ENCODE assay signal across 11 cellular contexts in the genomic region with DNA sequence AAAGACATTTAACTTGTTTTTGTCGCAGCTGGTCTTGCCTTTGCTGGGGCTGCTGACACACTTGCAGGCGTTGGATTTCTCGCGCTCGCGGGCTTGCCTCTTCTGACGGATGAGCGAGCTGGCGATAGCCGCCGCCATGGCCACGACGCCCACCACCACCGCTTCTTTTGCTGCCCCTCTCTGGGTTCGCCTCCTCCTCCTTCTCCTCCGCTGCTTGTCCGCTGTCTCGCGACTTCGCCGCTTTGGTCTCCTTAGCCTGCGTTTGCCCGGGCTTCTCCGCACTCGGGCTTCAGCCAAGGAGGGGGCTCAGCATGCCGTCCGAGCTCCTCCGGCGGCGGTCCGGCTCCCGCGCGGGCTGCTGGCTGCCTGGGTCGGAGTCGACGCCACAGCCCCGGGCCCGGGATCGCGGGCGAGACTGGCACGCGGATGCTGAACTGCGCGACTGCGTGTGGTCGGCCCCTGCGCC. TPM values are rescaled to one million over a fixed set of nuclear protein-coding genes. Genes with fewer than 3 reads are reported as not detected.
DNase-seq lines count a peak whose midpoint lies in the region; TF ChIP-seq lines count a peak whose summit lies in the region.
"Had no signal": no experiment of that assay in that cellular context is flagged by ENCODE, and none has a peak within 500 bp of the region (broad histone marks: within the 10 kb centered on the region; RNA-seq: fewer than 3 reads in every experiment).

No MANE protein-coding gene starts in this region.

- H3K4me1 Mint-ChIP-seq in chondrocyte (ENCODE audit: low read depth): peaks cover 6% of the 10 kb centered on the region

- no peak overlapping the region for H4K91ac ChIP-seq in mesenchymal stem cell (ENCODE audit: low read length)

- H3K23ac ChIP-seq in mesenchymal stem cell (ENCODE audit: low read length in 2 of 2): no peak overlapping the region

- H3K36me3 ChIP-seq in mesenchymal stem cell (ENCODE audit: control insufficient read depth in 1 of 2, insufficient read depth in 2 of 2, low read depth in 1 of 2, low read length in 2 of 2) (no peaks in the 10 kb centered on the region), testis (ENCODE audit: low read depth, missing control alignments) (no peaks in the 10 kb centered on the region)

- H2AK5ac ChIP-seq in mesenchymal stem cell (ENCODE audit: low read length, severe bottlenecking): no peak overlapping the region

- intact Hi-C loops in testis (cut with DNase I; ENCODE audit: low total_unique reads): no loop called here

- no peaks in the 10 kb centered on the region for H3K79me1 ChIP-seq in mesenchymal stem cell (replicated peaks; ENCODE audit: low read length, poor library complexity, severe bottlenecking)

- DNase-seq in DMS 273 (lab: John Stamatoyannopoulos, UW; ENCODE audit: unreplicated experiment): peak; percentile 15
- no peak for DNase-seq in DMS 273 treated with DMSO at 0.1 percent for 48 hours (lab: John Stamatoyannopoulos, UW)
- DNase-seq in chondrocyte (ENCODE audit: low spot score): peak; percentile 88
- no peak for DNase-seq in mesenchymal stem cell
- DNase-seq in testis: peak; percentile 17
- no peak for DNase-seq in COLO668 (lab: John Stamatoyannopoulos, UW; ENCODE audit: unreplicated experiment)
- no peak for DNase-seq in amniotic stem cell (lab: John Stamatoyannopoulos, UW)
- DNase-seq in NK-92 treated with Interleukin-12 subunit alpha and Interleukin-12 subunit beta, amount 100 ng/mL, for 24 hours (lab: John Stamatoyannopoulos, UW): no peak
- DNase-seq: stimulated activated naive CD8-positive, alpha-beta T cell treated with anti-CD3 and anti-CD28 coated beads, Interleukin-15, Interleukin-2, amounts not matched to agents 100 U/mL and 50 U/mL, for 24 hours had no signal

- H3K4me1 ChIP-seq in mesenchymal stem cell (ENCODE audit: control insufficient read depth, insufficient read depth, low read depth, low read length): peaks cover 9% of the 10 kb centered on the region
- H3K4me1 ChIP-seq in testis: no peaks in the 10 kb centered on the region

- peak overlapping the region; percentile 59 for H3K4me3 Mint-ChIP-seq in chondrocyte (ENCODE audit: unreplicated experiment)
- H3K4me3 Mint-ChIP-seq: activated T-helper 1 cell treated with anti-CD3 and anti-CD28 coated beads, Interleukin-12 subunit alpha, Interleukin-12 subunit beta, Interleukin-2, Interleukin-4 antibody, amounts not matched to agents 30 ng/mL and 10 ng/mL and 1 ng/mL, durations not matched to agents 14 hours and 24 hours and 36 hours had no signal

- peaks cover 28 to 59% of the 10 kb centered on the region in 2 experiments for H3K27me3 ChIP-seq in mesenchymal stem cell (ENCODE audit: control insufficient read depth in 1 of 2, insufficient read depth in 1 of 2, low read length in 2 of 2)
- no peaks in the 10 kb centered on the region for H3K27me3 ChIP-seq in testis

- H3K9me3 Mint-ChIP-seq in chondrocyte (ENCODE audit: low read depth): peaks cover 4% of the 10 kb centered on the region
- H3K9me3 Mint-ChIP-seq: activated T-helper 1 cell treated with anti-CD3 and anti-CD28 coated beads, Interleukin-12 subunit alpha, Interleukin-12 subunit beta, Interleukin-2, Interleukin-4 antibody, amounts not matched to agents 30 ng/mL and 10 ng/mL and 1 ng/mL, durations not matched to agents 14 hours and 24 hours and 36 hours had no signal

- H3K9me3 ChIP-seq in mesenchymal stem cell (ENCODE audit: control insufficient read depth, low read length): no peaks in the 10 kb centered on the region
- H3K9me3 ChIP-seq in testis: no peaks in the 10 kb centered on the region

- H3K27me3 Mint-ChIP-seq in chondrocyte (ENCODE audit: low read depth): peaks cover 42% of the 10 kb centered on the region

- no peak overlapping the region for H2BK12ac ChIP-seq in mesenchymal stem cell (ENCODE audit: low read length in 2 of 2)

- no peak for TF ChIP-seq CTCF in chondrocyte (IDR thresholded peaks at IDR 0.05)
- TF ChIP-seq CTCF in testis (IDR thresholded peaks at IDR 0.05): no peak

- H2BK5ac ChIP-seq in mesenchymal stem cell (ENCODE audit: low read depth, low read length, poor library complexity, severe bottlenecking): no peak overlapping the region

- H2BK15ac ChIP-seq in mesenchymal stem cell (ENCODE audit: low read depth, poor library complexity, severe bottlenecking): no peak overlapping the region

- no peak for TF ChIP-seq POLR2A in testis (IDR thresholded peaks at IDR 0.05)

- peak overlapping the region; percentile 87 for H3K4me2 ChIP-seq in mesenchymal stem cell (ENCODE audit: low read length, poor library complexity, severe bottlenecking)

- no peaks in the 10 kb centered on the region for H3K36me3 Mint-ChIP-seq in chondrocyte (ENCODE audit: low read depth)

- no peak overlapping the region for H3K4ac ChIP-seq in mesenchymal stem cell (ENCODE audit: low read depth in 1 of 2, low read length in 2 of 2)

- H3K27ac ChIP-seq in mesenchymal stem cell (ENCODE audit: low read length, poor library complexity, severe bottlenecking) (no peak overlapping the region), testis (no peak overlapping the region)
- H3K27ac ChIP-seq: 22Rv1 had no signal

- H4K8ac ChIP-seq in mesenchymal stem cell (ENCODE audit: low read length): no peak overlapping the region

- H3K9ac ChIP-seq in mesenchymal stem cell (ENCODE audit: low read length): no peak overlapping the region

- H2BK120ac ChIP-seq in mesenchymal stem cell (ENCODE audit: low read depth, low read length): no peak overlapping the region

- H3K27ac Mint-ChIP-seq in chondrocyte (ENCODE audit: unreplicated experiment): no peak overlapping the region
- H3K27ac Mint-ChIP-seq: activated T-helper 1 cell treated with anti-CD3 and anti-CD28 coated beads, Interleukin-12 subunit alpha, Interleukin-12 subunit beta, Interleukin-2, Interleukin-4 antibody, amounts not matched to agents 30 ng/mL and 10 ng/mL and 1 ng/mL, durations not matched to agents 14 hours and 24 hours and 36 hours had no signal

- H3K18ac ChIP-seq in mesenchymal stem cell (ENCODE audit: low read depth in 1 of 2, low read length in 2 of 2): no peak overlapping the region

- H3K4me3 ChIP-seq in mesenchymal stem cell (ENCODE audit: insufficient read depth in 1 of 2, low read depth in 1 of 2, low read length in 2 of 2) (peak overlapping the region; percentile 26 to 67), testis (peak overlapping the region; percentile 49 to 55)

- WGBS in mesenchymal stem cell: 0% methylated on average over 18 of the region's 49 CpGs
- WGBS in testis, 2 donors: 0% methylated on average over 8 to 22 of the region's 49 CpGs

- no peak overlapping the region for H3K14ac ChIP-seq in mesenchymal stem cell (ENCODE audit: low read length in 2 of 2)

- H2AFZ ChIP-seq in mesenchymal stem cell (ENCODE audit: low read depth, low read length): no peak overlapping the region

RNA-seq across cellular contexts. Expression of a gene that starts 0.6 kb away (rescaled TPM):
- total RNA-seq in chondrocyte (not detected in 3 replicates), testis (1 to 10 TPM; 3.7 to 6.3 TPM)
- 0.35 TPM for polyA plus RNA-seq in mesenchymal stem cell (2013, experiment 1 of 2)
- 0.49 TPM for polyA plus RNA-seq in mesenchymal stem cell (2013, experiment 2 of 2)
- polyA plus RNA-seq in testis (ENCODE audit: insufficient read depth, low read depth, low replicate concordance): 6.5 TPM
- total RNA-seq: activated T-helper 1 cell treated with anti-CD3 and anti-CD28 coated beads, Interleukin-12 subunit alpha, Interleukin-12 subunit beta, Interleukin-2, Interleukin-4 antibody, amounts not matched to agents 30 ng/mL and 10 ng/mL and 1 ng/mL, durations not matched to agents 14 hours and 24 hours and 36 hours had no signal

Comparison
In these comparisons a context has a peak if more than half of its experiments do, and no peak if none do; other contexts are left out.
1. DNase-seq: peak in DMS 273 (single experiment), chondrocyte (single experiment) and testis (single experiment); none in DMS 273 treated with DMSO at 0.1 percent for 48 hours (single experiment), mesenchymal stem cell (single experiment), COLO668 (single experiment), amniotic stem cell (single experiment) and NK-92 treated with Interleukin-12 subunit alpha and Interleukin-12 subunit beta, amount 100 ng/mL, for 24 hours (single experiment).